Comparison of ENCODE assay signal across 8 cellular contexts in genomic region chrX:16836371-16836770, GRCh38. TPM values are rescaled to one million over a fixed set of nuclear protein-coding genes. Genes with fewer than 3 reads are reported as not detected.
A peak's percentile ranks its signal among the peaks of the same experiment; 100 is the strongest.
DNase-seq lines count a peak whose midpoint lies in the region; ATAC-seq and TF ChIP-seq lines count a peak whose summit lies in the region.

No MANE protein-coding gene starts in this region.

- peak in 1 of 5 donors; percentile 1 for DNase-seq in CD8-positive, alpha-beta memory T cell
- DNase-seq in amniotic epithelial cell (ENCODE audit: low read depth) (peak; percentile 52), mesothelial cell of epicardium (ENCODE audit: low spot score in 2 of 2, unreplicated experiment in 2 of 2) (no peak), OCI-M1 (lab: John Stamatoyannopoulos, UW) (no peak), NCI-H2081 treated with DMSO at 0.1 percent for 48 hours (lab: John Stamatoyannopoulos, UW) (no peak)

- H3K36me3 ChIP-seq in CD8-positive, alpha-beta memory T cell (ENCODE audit: insufficient read depth, low read length): peaks cover 17% of the 10 kb centered on the region

- no peaks in the 10 kb centered on the region for H3K27me3 ChIP-seq in CD8-positive, alpha-beta memory T cell (ENCODE audit: insufficient read depth, low read length, poor library complexity, severe bottlenecking)

- H3K4me3 ChIP-seq in CD8-positive, alpha-beta memory T cell (ENCODE audit: low read length): no peak overlapping the region

- peak; percentile 79 for ATAC-seq in HG02610 (IDR thresholded peaks at IDR 0.05; ENCODE audit: unreplicated experiment)
- no peak for ATAC-seq in GM18858 (IDR thresholded peaks at IDR 0.05; ENCODE audit: unreplicated experiment)
- no peak for ATAC-seq in GM21390 (IDR thresholded peaks at IDR 0.05; ENCODE audit: unreplicated experiment)

- peaks cover 11 to 83% (median 26%) of the 10 kb centered on the region in 3 donors for H3K36me3 Mint-ChIP-seq in CD8-positive, alpha-beta memory T cell
- H3K36me3 Mint-ChIP-seq in mesothelial cell of epicardium: peaks cover 20% of the 10 kb centered on the region

- no peak overlapping the region for H3K27ac ChIP-seq in CD8-positive, alpha-beta memory T cell (ENCODE audit: low read depth, low read length)

- peaks cover 0 to 3% of the 10 kb centered on the region in 2 donors for H3K27me3 Mint-ChIP-seq in CD8-positive, alpha-beta memory T cell
- H3K27me3 Mint-ChIP-seq in mesothelial cell of epicardium (ENCODE audit: low read depth): no peaks in the 10 kb centered on the region

- no peaks in the 10 kb centered on the region for H3K9me3 ChIP-seq in CD8-positive, alpha-beta memory T cell (ENCODE audit: low read length)

- H3K9me3 Mint-ChIP-seq in CD8-positive, alpha-beta memory T cell: no peaks in the 10 kb centered on the region
- H3K9me3 Mint-ChIP-seq in mesothelial cell of epicardium: no peaks in the 10 kb centered on the region

- peak overlapping the region in 6 of 8 donors; percentile 43 to 78 (median 60) for H3K27ac Mint-ChIP-seq in CD8-positive, alpha-beta memory T cell
- H3K27ac Mint-ChIP-seq in mesothelial cell of epicardium: peak overlapping the region; percentile 55

- TF ChIP-seq CTCF in mesothelial cell of epicardium (IDR thresholded peaks at IDR 0.05; ENCODE audit: unreplicated experiment): peak; percentile 35

- no peak overlapping the region for H3K4me3 Mint-ChIP-seq in CD8-positive, alpha-beta memory T cell
- no peak overlapping the region for H3K4me3 Mint-ChIP-seq in mesothelial cell of epicardium

- H3K4me1 ChIP-seq in CD8-positive, alpha-beta memory T cell (ENCODE audit: insufficient read depth, low read length): no peaks in the 10 kb centered on the region

- CTCF ChIA-PET in CD8-positive, alpha-beta memory T cell (lab: Charles Lee): no interaction called here

- POLR2A ChIA-PET in CD8-positive, alpha-beta memory T cell (lab: Charles Lee): no interaction called here

- H3K4me1 Mint-ChIP-seq in CD8-positive, alpha-beta memory T cell: peaks cover 0 to 1% (median 0%) of the 10 kb centered on the region in 3 donors
- H3K4me1 Mint-ChIP-seq in mesothelial cell of epicardium: peaks cover 82% of the 10 kb centered on the region

RNA-seq across cellular contexts. Expression of gene RBBP7, which starts 33.8 kb away (rescaled TPM):
- total RNA-seq in CD8-positive, alpha-beta memory T cell: 100 to 1,000 TPM; 156 to 163 TPM
- polyA plus RNA-seq in CD8-positive, alpha-beta memory T cell: 155 TPM
- 221 to 229 TPM (median 225 TPM) in 3 replicates for total RNA-seq in mesothelial cell of epicardium

RNA-seq across cellular contexts. Expression of gene TXLNG, which starts 50.1 kb away (rescaled TPM):
- 10 to 100 TPM; 22.4 to 23.3 TPM for total RNA-seq in CD8-positive, alpha-beta memory T cell
- polyA plus RNA-seq in CD8-positive, alpha-beta memory T cell: 18.3 TPM
- total RNA-seq in mesothelial cell of epicardium: 24.4 to 25.4 TPM (median 24.7 TPM) in 3 replicates
